In the genomic region with DNA sequence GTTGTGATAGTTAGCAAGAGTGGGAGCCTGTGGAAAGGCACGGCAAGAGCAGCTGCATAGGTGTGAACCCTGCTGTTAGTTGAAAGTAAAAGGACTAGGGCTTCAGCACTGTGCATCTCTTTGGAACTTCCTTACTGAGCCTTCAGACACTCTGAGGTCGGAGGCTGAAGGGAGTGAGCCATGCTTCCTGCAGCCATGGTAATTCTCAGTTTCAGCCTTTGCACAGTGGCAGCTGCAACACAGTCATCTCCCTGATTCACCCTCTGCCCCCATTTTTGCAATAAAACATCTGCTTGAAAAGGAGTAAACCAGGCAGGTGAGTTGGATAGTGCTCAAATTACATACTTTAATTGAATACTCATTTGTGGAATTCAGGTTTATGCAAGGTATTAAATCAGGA, we compare ENCODE assay signal across 9 cellular contexts. TPM values are rescaled to one million over a fixed set of nuclear protein-coding genes. Genes with fewer than 3 reads are reported as not detected.
DNase-seq lines count a peak whose midpoint lies in the region; ATAC-seq, FAIRE-seq and TF ChIP-seq lines count a peak whose summit lies in the region.
"Had no signal": no experiment of that assay in that cellular context is flagged by ENCODE, and none has a peak within 500 bp of the region (broad histone marks: within the 10 kb centered on the region; RNA-seq: fewer than 3 reads in every experiment).

No MANE protein-coding gene starts in this region.

- TF ChIP-seq POLR2A in H54 (IDR thresholded peaks at IDR 0.05; ENCODE audit: low read depth, low read length) (no peak), IMR-90 (IDR thresholded peaks at IDR 0.05; ENCODE audit: low read depth, low read length) (no peak)

- peaks cover 6% of the 10 kb centered on the region; the same call in 1 of the 2 replicates for H3K9me1 ChIP-seq in IMR-90 (ENCODE audit: insufficient read depth, low read length)

- H3K18ac ChIP-seq in IMR-90 (ENCODE audit: low read depth, low read length) = no peak overlapping the region

- H3K36me3 ChIP-seq in IMR-90 (ENCODE audit: control insufficient read depth, insufficient read depth, low read length) (no peaks in the 10 kb centered on the region), smooth muscle cell (ENCODE audit: low read depth) (no peaks in the 10 kb centered on the region)

- H3K4me3 Mint-ChIP-seq in naive thymus-derived CD8-positive, alpha-beta T cell = no peak overlapping the region
- H3K4me3 Mint-ChIP-seq: stimulated activated naive CD8-positive, alpha-beta T cell treated with anti-CD3 and anti-CD28 coated beads, Interleukin-15, Interleukin-2, amounts not matched to agents 100 ng/mL and 50 ng/mL, for 24 hours had no signal

- no peaks in the 10 kb centered on the region for H3K36me3 Mint-ChIP-seq in naive thymus-derived CD8-positive, alpha-beta T cell

- no peak overlapping the region for H2BK120ac ChIP-seq in IMR-90 (ENCODE audit: low read depth, low read length)

- H3K9me3 ChIP-seq in IMR-90 (ENCODE audit: control insufficient read depth, insufficient read depth, low read length) (no peaks in the 10 kb centered on the region), smooth muscle cell (replicated peaks; ENCODE audit: low read depth) (no peaks in the 10 kb centered on the region)

- H2AK9ac ChIP-seq in IMR-90 (replicated peaks; ENCODE audit: low read depth, low read length, poor library complexity) = no peak overlapping the region

- dilution Hi-C loops in IMR-90 (cut with HindIII; ENCODE audit: low sequenced_read_pairs, unreplicated experiment) = no loop called here

- H4K5ac ChIP-seq in IMR-90 (ENCODE audit: low read depth, low read length) = no peak overlapping the region

- no peak overlapping the region for H4K8ac ChIP-seq in IMR-90 (ENCODE audit: low read depth in 2 of 2, low read length in 2 of 2)

- intact Hi-C loops in IMR-90 (cut with micrococcal nuclease) = no loop called here

- no peaks in the 10 kb centered on the region for H3K9me3 Mint-ChIP-seq in naive thymus-derived CD8-positive, alpha-beta T cell
- H3K9me3 Mint-ChIP-seq: stimulated activated naive CD8-positive, alpha-beta T cell treated with anti-CD3 and anti-CD28 coated beads, Interleukin-15, Interleukin-2, amounts not matched to agents 100 ng/mL and 50 ng/mL, for 24 hours had no signal

- H3K4me3 ChIP-seq in IMR-90 (ENCODE audit: insufficient read depth, low read depth, low read length) (no peak overlapping the region), smooth muscle cell (no peak overlapping the region)

- no peak overlapping the region for H3K27ac Mint-ChIP-seq in naive thymus-derived CD8-positive, alpha-beta T cell
- H3K27ac Mint-ChIP-seq: stimulated activated naive CD8-positive, alpha-beta T cell treated with anti-CD3 and anti-CD28 coated beads, Interleukin-15, Interleukin-2, amounts not matched to agents 100 ng/mL and 50 ng/mL, for 24 hours had no signal

- H4K91ac ChIP-seq in IMR-90 (ENCODE audit: insufficient read depth, low read depth, low read length) = no peak overlapping the region

- POLR2A ChIA-PET in IMR-90 (lab: Charles Lee; ENCODE audit: unreplicated experiment) = no interaction called here
- POLR2A ChIA-PET in naive thymus-derived CD8-positive, alpha-beta T cell (lab: Charles Lee) = no interaction called here

- no peak overlapping the region for H2BK15ac ChIP-seq in IMR-90 (ENCODE audit: low read depth, low read length)

- H3K56ac ChIP-seq in IMR-90 (ENCODE audit: extremely low read depth, insufficient read depth, low read length) = no peak overlapping the region

- FAIRE-seq in H54 (lab: Jason Lieb, UNC) = peak; percentile 79

- WGBS in IMR-90 (ENCODE audit: extremely low coverage in 2 of 2, insufficient read length in 1 of 2), 2 experiments = 40% methylated on average over 1 of the region's 2 CpGs; no CpG with 5 or more reads in 1 of the 2 experiments
- 62% methylated on average over 2 of the region's 2 CpGs for WGBS in smooth muscle cell (ENCODE audit: low lambda C conversion rate)

- H2AK5ac ChIP-seq in IMR-90 (ENCODE audit: low read depth, low read length) = no peak overlapping the region

- no peak overlapping the region for H3K4me2 ChIP-seq in IMR-90 (ENCODE audit: low read depth, low read length)
- H3K4me2 ChIP-seq in smooth muscle cell = no peak overlapping the region

- H3K79me2 ChIP-seq in smooth muscle cell (ENCODE audit: low read depth) = no peaks in the 10 kb centered on the region

- H3K27me3 Mint-ChIP-seq in naive thymus-derived CD8-positive, alpha-beta T cell = peaks cover 0 to 10% (median 0%) of the 10 kb centered on the region in 5 donors

- H3K4me1 ChIP-seq in IMR-90 (ENCODE audit: control insufficient read depth, insufficient read depth, low read length) (peaks cover 2% of the 10 kb centered on the region; the same call in 1 of the 2 replicates), smooth muscle cell (ENCODE audit: low read depth) (peaks cover 7% of the 10 kb centered on the region)

- no peak overlapping the region for H3K9ac ChIP-seq in IMR-90 (ENCODE audit: low read depth, low read length)
- H3K9ac ChIP-seq in smooth muscle cell (ENCODE audit: low read depth) = no peak overlapping the region

- no TSS peak for BruUV-seq in IMR-90 (replicated peaks; lab: Mats Ljungman, UMichigan)

- in situ Hi-C loops in IMR-90 (cut with MboI; ENCODE audit: low sequenced_read_pairs) = loop anchor here (10.0 to 25.0 kb wide), 3 partner anchors 428 to 1120 kb away; no protein-coding TSS in a partner anchor

- peaks cover 0 to 8% (median 5%) of the 10 kb centered on the region in 4 donors for H3K4me1 Mint-ChIP-seq in naive thymus-derived CD8-positive, alpha-beta T cell

- TF ChIP-seq CTCF in IMR-90 (conservative IDR thresholded peaks at IDR 0.05; ENCODE audit: low read depth, low read length) (no peak), smooth muscle cell (IDR thresholded peaks at IDR 0.05; ENCODE audit: borderline replicate concordance, insufficient read depth, poor library complexity, severe bottlenecking) (no peak)

- H3F3A ChIP-seq in smooth muscle cell (ENCODE audit: low read depth) = no peaks in the 10 kb centered on the region

- H3K27me3 ChIP-seq in IMR-90 (ENCODE audit: control insufficient read depth, insufficient read depth, low read length) = no peaks in the 10 kb centered on the region
- no peaks in the 10 kb centered on the region for H3K27me3 ChIP-seq in smooth muscle cell (ENCODE audit: low read depth)

- H2BK5ac ChIP-seq in IMR-90 (ENCODE audit: low read depth, low read length, poor library complexity, severe bottlenecking) = no peak overlapping the region

- H2BK20ac ChIP-seq in IMR-90 (ENCODE audit: low read depth, low read length) = no peak overlapping the region

- no peak overlapping the region for H3K14ac ChIP-seq in IMR-90 (replicated peaks; ENCODE audit: low read depth, low read length)

- no peak overlapping the region for H3K27ac ChIP-seq in IMR-90 (ENCODE audit: insufficient read depth, low read length)
- H3K27ac ChIP-seq in smooth muscle cell (ENCODE audit: low read depth) = no peak overlapping the region

- ATAC-seq in IMR-90 (ENCODE audit: low read depth) = peak; percentile 51; the same call in 1 of the 2 replicates
- ATAC-seq in naive thymus-derived CD8-positive, alpha-beta T cell = no peak

- H2AFZ ChIP-seq in IMR-90 (replicated peaks; ENCODE audit: low read length, poor library complexity) (peak overlapping the region; percentile 67), smooth muscle cell (ENCODE audit: low read depth) (no peak overlapping the region)

- no peak overlapping the region for H3K4ac ChIP-seq in IMR-90 (ENCODE audit: low read depth, low read length)

- peaks cover 0 to 5% of the 10 kb centered on the region in 2 experiments; a peak in 1 of 4 replicates for H3K79me1 ChIP-seq in IMR-90 (ENCODE audit: low read depth in 1 of 2, low read length in 2 of 2)

- no peak for TF ChIP-seq RAD21 in IMR-90 (IDR thresholded peaks at IDR 0.05; ENCODE audit: low read length)

- CTCF ChIA-PET in IMR-90 (lab: Yijun Ruan, JAX) = interaction anchor here (0.6 kb wide), 1 partner anchor 53 kb away, joined by 3 read pairs; no protein-coding TSS in a partner anchor

- H3K23ac ChIP-seq in IMR-90 (ENCODE audit: low read depth, low read length) = no peak overlapping the region

- H4K20me1 ChIP-seq in IMR-90 (ENCODE audit: insufficient read depth, low read length) (no peaks in the 10 kb centered on the region), smooth muscle cell (ENCODE audit: low read depth) (no peaks in the 10 kb centered on the region)

- peak; percentile 11 for DNase-seq in NCI-H187 treated with DMSO at 0.1 percent for 48 hours (lab: John Stamatoyannopoulos, UW)
- DNase-seq in NCI-H187 (lab: John Stamatoyannopoulos, UW) = no peak
- no peak for DNase-seq in H54 (ENCODE audit: insufficient read length, low spot score)
- peak; percentile 72 for DNase-seq in IMR-90
- DNase-seq in kidney tubule cell (ENCODE audit: low spot score) = peak; percentile 39
- no peak for DNase-seq in NCI-H2029 (lab: John Stamatoyannopoulos, UW)
- no peak for DNase-seq in smooth muscle cell (lab: John Stamatoyannopoulos, UW; ENCODE audit: unreplicated experiment)
- no peak for DNase-seq in naive thymus-derived CD8-positive, alpha-beta T cell

TF ChIP-seq in IMR-90, 13 proteins besides CTCF, POLR2A, EP300 and RAD21:
- TF ChIP-seq BHLHE40 (IDR thresholded peaks at IDR 0.05; ENCODE audit: low read depth, low read length) (no peak), MAFK (IDR thresholded peaks at IDR 0.05; ENCODE audit: low read depth, low read length) (no peak), MAZ (IDR thresholded peaks at IDR 0.05; ENCODE audit: borderline replicate concordance, low read depth, low read length) (no peak), CHD1 (IDR thresholded peaks at IDR 0.05; ENCODE audit: low read depth, low read length) (no peak)

RNA-seq across cellular contexts. Expression of gene TLE4, which starts 6.5 kb away (rescaled TPM):
- total RNA-seq in IMR-90 (2012; rRNA removed) (76.9 and 78.1 TPM in 2 replicates), smooth muscle cell (53.7 and 74.3 TPM in 2 replicates)
- polyA plus RNA-seq in IMR-90 (2012; rRNA removed) (68.0 and 69.3 TPM in 2 replicates), smooth muscle cell (31.6 and 58.8 TPM in 2 replicates)
- polyA plus RNA-seq in IMR-90 (2012; cell fraction: cytosol; rRNA removed) = 39.6 and 53.9 TPM in 2 replicates
- polyA plus RNA-seq in IMR-90 (2012; cell fraction: nucleus; rRNA removed; ENCODE audit: low replicate concordance) = 105 and 128 TPM in 2 replicates
- 100 to 1,000 TPM; 101 to 110 TPM for total RNA-seq in naive thymus-derived CD8-positive, alpha-beta T cell
- polyA plus RNA-seq in naive thymus-derived CD8-positive, alpha-beta T cell = 10 to 100 TPM; 25.3 to 37.8 (median 35.6) TPM

Comparison
In these comparisons a context has a peak if more than half of its experiments do, and no peak if none do; other contexts are left out.
1. DNase-seq: peak in NCI-H187 treated with DMSO at 0.1 percent for 48 hours (single experiment), IMR-90 (single experiment) and kidney tubule cell (single experiment); none in NCI-H187 (0 of 2), H54 (single experiment), NCI-H2029 (single experiment), smooth muscle cell (single experiment) and naive thymus-derived CD8-positive, alpha-beta T cell (0 of 10).